In genomic region chr6:56851104-56851503, GRCh38 we compare ENCODE assay signal across 8 cellular contexts.
DNase-seq lines count a peak whose midpoint lies in the region; ATAC-seq, FAIRE-seq and TF ChIP-seq lines count a peak whose summit lies in the region.

No MANE protein-coding gene starts in this region.

- H3K36me3 Mint-ChIP-seq in WTC11 (peaks cover 4% of the 10 kb centered on the region; the same call in 1 of the 2 replicates), progenitor cell of endocrine pancreas (ENCODE audit: insufficient read depth) (peaks cover 7% of the 10 kb centered on the region)

- H3K4me3 ChIP-seq in cardiac muscle cell = peak overlapping the region; percentile 30
- H3K4me3 ChIP-seq in Karpas-422 (ENCODE audit: low read length) = no peak overlapping the region

- H3K4me1 Mint-ChIP-seq in WTC11 (peaks cover 54% of the 10 kb centered on the region), progenitor cell of endocrine pancreas (ENCODE audit: low read depth) (peaks cover 44% of the 10 kb centered on the region)

- no peaks in the 10 kb centered on the region for H3K36me3 ChIP-seq in cardiac muscle cell
- no peaks in the 10 kb centered on the region for H3K36me3 ChIP-seq in Karpas-422 (ENCODE audit: insufficient read depth, low read length)

- no peaks in the 10 kb centered on the region for H3K9me2 ChIP-seq in Karpas-422 (replicated peaks; ENCODE audit: insufficient read depth, low read length)

- H4K20me1 ChIP-seq in Karpas-422 (ENCODE audit: insufficient read depth, low read depth, low read length) = no peaks in the 10 kb centered on the region

- peak; percentile 67 for FAIRE-seq in GM18507 (lab: Jason Lieb, UNC)

- CTCF ChIA-PET in WTC11 (lab: Charles Lee) = interaction anchor here (0.6 to 4.2 kb wide), 54 partner anchors 8 to 466 kb away, joined by 3 to 66 read pairs (median 4); partner anchors contain the start of gene DST

- peak overlapping the region; percentile 96 for H3K27ac Mint-ChIP-seq in WTC11
- peak overlapping the region; percentile 94 for H3K27ac Mint-ChIP-seq in progenitor cell of endocrine pancreas

- no peaks in the 10 kb centered on the region; the same call in 1 of the 2 replicates for H3K27me3 Mint-ChIP-seq in WTC11 (ENCODE audit: low read depth)
- H3K27me3 Mint-ChIP-seq in progenitor cell of endocrine pancreas = no peaks in the 10 kb centered on the region

- H3K9ac ChIP-seq in Karpas-422 (ENCODE audit: low read length) = no peak overlapping the region

- no peaks in the 10 kb centered on the region for H3K79me2 ChIP-seq in Karpas-422 (ENCODE audit: low read length)

- TF ChIP-seq CTCF in WTC11 (IDR thresholded peaks at IDR 0.05) (no peak), cardiac muscle cell (IDR thresholded peaks at IDR 0.05; ENCODE audit: low read depth, low read length) (no peak), progenitor cell of endocrine pancreas (IDR thresholded peaks at IDR 0.05; ENCODE audit: unreplicated experiment) (no peak)

- peak; percentile 55 for ATAC-seq in WTC11
- no peak for ATAC-seq in GM21786 (IDR thresholded peaks at IDR 0.05; ENCODE audit: unreplicated experiment)
- no peak for ATAC-seq in GM18858 (IDR thresholded peaks at IDR 0.05; ENCODE audit: unreplicated experiment)

- POLR2A ChIA-PET in WTC11 (lab: Charles Lee) = no interaction called here

- H3K9me3 Mint-ChIP-seq in WTC11 (no peaks in the 10 kb centered on the region), progenitor cell of endocrine pancreas (ENCODE audit: low read depth) (no peaks in the 10 kb centered on the region)

- no peak overlapping the region for H3K4me2 ChIP-seq in Karpas-422 (ENCODE audit: low read depth, low read length, poor library complexity, severe bottlenecking)

- H3K4me3 Mint-ChIP-seq in WTC11 = peak overlapping the region; percentile 94
- peak overlapping the region; percentile 86 for H3K4me3 Mint-ChIP-seq in progenitor cell of endocrine pancreas (ENCODE audit: low read depth)

- H3K27me3 ChIP-seq in cardiac muscle cell = no peaks in the 10 kb centered on the region
- no peaks in the 10 kb centered on the region for H3K27me3 ChIP-seq in Karpas-422 (ENCODE audit: low read length)

- H2AFZ ChIP-seq in Karpas-422 (ENCODE audit: low read length) = no peak overlapping the region

- H3K4me1 ChIP-seq in cardiac muscle cell (ENCODE audit: low read depth) = no peaks in the 10 kb centered on the region
- H3K4me1 ChIP-seq in Karpas-422 (ENCODE audit: low read length) = peaks cover 9% of the 10 kb centered on the region

- H3K9me3 ChIP-seq in cardiac muscle cell (ENCODE audit: low read depth) (no peaks in the 10 kb centered on the region), Karpas-422 (ENCODE audit: low read length) (no peaks in the 10 kb centered on the region)

- H3K27ac ChIP-seq in cardiac muscle cell (no peak overlapping the region), Karpas-422 (ENCODE audit: low read length) (no peak overlapping the region)

- DNase-seq in GM18507 (ENCODE audit: extremely low spot score, insufficient read length, low read depth) (no peak), WTC11 (ENCODE audit: low spot score) (peak; percentile 41), cardiac muscle cell (ENCODE audit: low read depth in 1 of 2, low spot score in 1 of 2) (peak in 1 of 2 donors; percentile 26), progenitor cell of endocrine pancreas (ENCODE audit: low spot score, unreplicated experiment) (no peak), NCI-H1048 (lab: John Stamatoyannopoulos, UW) (no peak), Karpas-422 (no peak)

TF ChIP-seq in WTC11, 78 proteins besides CTCF, POLR2A, EP300 and RAD21 (continues in another document):
- no peak for TF ChIP-seq ZBTB43 (CRISPR knock-in tag; IDR thresholded peaks at IDR 0.05)
- TF ChIP-seq GRHL2 (CRISPR knock-in tag; IDR thresholded peaks at IDR 0.05; ENCODE audit: insufficient replicate concordance, severe bottlenecking) = no peak
- TF ChIP-seq MXD4 (CRISPR knock-in tag; IDR thresholded peaks at IDR 0.05; ENCODE audit: borderline replicate concordance) = no peak
- no peak for TF ChIP-seq ATF3 (CRISPR knock-in tag; conservative IDR thresholded peaks at IDR 0.05)
- TF ChIP-seq SMAD4 (CRISPR knock-in tag; IDR thresholded peaks at IDR 0.05) = no peak
- no peak for TF ChIP-seq ZNF512 (CRISPR knock-in tag; IDR thresholded peaks at IDR 0.05; ENCODE audit: borderline replicate concordance)
- no peak for TF ChIP-seq STAT6 (CRISPR knock-in tag; conservative IDR thresholded peaks at IDR 0.05; ENCODE audit: low read depth)
- peak; percentile 48; the same call in 1 of the 2 replicates for TF ChIP-seq TEAD1 (CRISPR knock-in tag; IDR thresholded peaks at IDR 0.05)
- no peak for TF ChIP-seq EMX1 (CRISPR knock-in tag; IDR thresholded peaks at IDR 0.05)
- no peak for TF ChIP-seq IRF2 (CRISPR knock-in tag; IDR thresholded peaks at IDR 0.05; ENCODE audit: borderline replicate concordance, low read depth)
- TF ChIP-seq ZNF423 (CRISPR knock-in tag; IDR thresholded peaks at IDR 0.05) = peak; percentile 87
- TF ChIP-seq GTF2I (CRISPR knock-in tag; conservative IDR thresholded peaks at IDR 0.05) = no peak
- TF ChIP-seq FOXK1 (CRISPR knock-in tag; IDR thresholded peaks at IDR 0.05) = peak; percentile 83; the same call in 1 of the 2 replicates
- no peak for TF ChIP-seq ZNF416 (CRISPR knock-in tag; IDR thresholded peaks at IDR 0.05)
- 0 out of 2 replicates have a peak, but pooled peaks have one; percentile 86 for TF ChIP-seq KAT7 (CRISPR knock-in tag; IDR thresholded peaks at IDR 0.05; ENCODE audit: borderline replicate concordance)
- TF ChIP-seq TCF7 (CRISPR knock-in tag; IDR thresholded peaks at IDR 0.05; ENCODE audit: low read depth) = no peak
- no peak for TF ChIP-seq AR (CRISPR knock-in tag; IDR thresholded peaks at IDR 0.05)
